ENCODE assay signal across 8 cellular contexts in genomic region chr15:85730001-85730820, GRCh38.
A peak's percentile ranks its signal among the peaks of the same experiment; 100 is the strongest.
DNase-seq lines count a peak whose midpoint lies in the region; ATAC-seq and TF ChIP-seq lines count a peak whose summit lies in the region.

No MANE protein-coding gene starts in this region.

- H3K4me3 Mint-ChIP-seq in Caco-2 (ENCODE audit: unreplicated experiment): no peak overlapping the region

- H3K4me1 ChIP-seq in Caco-2 (peaks cover 12% of the 10 kb centered on the region; the same call in 1 of the 2 replicates), PC-3 (ENCODE audit: insufficient read depth, low read length) (no peaks in the 10 kb centered on the region)

- no peaks in the 10 kb centered on the region for H3K27me3 ChIP-seq in Caco-2 (replicated peaks; ENCODE audit: control insufficient read depth, insufficient read depth, low read length)
- H3K27me3 ChIP-seq in PC-3 (ENCODE audit: low read length): no peaks in the 10 kb centered on the region

- no peaks in the 10 kb centered on the region for H4K20me1 ChIP-seq in PC-3 (ENCODE audit: low read length)

- H3K9me3 ChIP-seq in Caco-2: 0 out of 2 replicates have a peak, but pooled peaks cover 4% of the 10 kb centered on the region
- peaks cover 9% of the 10 kb centered on the region; the same call in 1 of the 2 replicates for H3K9me3 ChIP-seq in PC-3 (ENCODE audit: low read length)

- H3K9me3 Mint-ChIP-seq in Caco-2 (ENCODE audit: unreplicated experiment): peaks cover 29% of the 10 kb centered on the region

- BruUV-seq in Caco-2 (replicated peaks; lab: Mats Ljungman, UMichigan): no TSS peak
- BruUV-seq in PC-3 (replicated peaks; lab: Mats Ljungman, UMichigan): no TSS peak

- intact Hi-C loops in Caco-2 (cut with micrococcal nuclease; ENCODE audit: unreplicated experiment) (loop anchor here (1.0 to 2.0 kb wide), 4 partner anchors 21 to 110 kb away; no protein-coding TSS in a partner anchor), PC-3 (cut with micrococcal nuclease) (loop anchor here (1.0 to 2.0 kb wide), 2 partner anchors 101 to 110 kb away; no protein-coding TSS in a partner anchor)

- DNase-seq in Caco-2 (peak in 1 of 2 experiments; percentile 57), PC-3 (peak; percentile 80), astrocyte of the cerebellum (ENCODE audit: low read depth) (peak; percentile 65), hepatic stellate cell (ENCODE audit: low spot score) (peak; percentile 57), smooth muscle cell of the brain vasculature (ENCODE audit: low read depth, low spot score) (peak; percentile 45)
- DNase-seq in Jurkat, Clone E6-1 (ENCODE audit: low read depth, low spot score): peak; percentile 65
- DNase-seq in activated effector memory CD4-positive, alpha-beta T cell treated with anti-CD3 and anti-CD28 coated beads, Interleukin-2, amount 50 U/mL, for 16 hours: no peak

- H3K27ac Mint-ChIP-seq in Caco-2 (ENCODE audit: unreplicated experiment): no peak overlapping the region

- POLR2A ChIA-PET in Caco-2 (lab: Charles Lee) (no interaction called here), PC-3 (lab: Charles Lee; ENCODE audit: unreplicated experiment) (no interaction called here)

- no peak overlapping the region for H2AFZ ChIP-seq in PC-3 (ENCODE audit: low read length)

- H3K36me3 Mint-ChIP-seq in Caco-2 (ENCODE audit: insufficient read depth, unreplicated experiment): peaks cover 77% of the 10 kb centered on the region

- no peaks in the 10 kb centered on the region for H3K9me2 ChIP-seq in PC-3 (replicated peaks; ENCODE audit: low read length)

- no peak overlapping the region for H3K4me2 ChIP-seq in PC-3 (ENCODE audit: low read length)

- no peak overlapping the region for H3K27ac ChIP-seq in PC-3 (ENCODE audit: low read length)

- in situ Hi-C loops in astrocyte of the cerebellum (cut with HindIII; ENCODE audit: low sequenced_read_pairs): no loop called here

- ATAC-seq in GM19463 (IDR thresholded peaks at IDR 0.05; ENCODE audit: unreplicated experiment): peak; percentile 81
- peak; percentile 64 for ATAC-seq in PC-3

- peaks cover 14% of the 10 kb centered on the region for H3K4me1 Mint-ChIP-seq in Caco-2 (ENCODE audit: low read depth, unreplicated experiment)

- no peaks in the 10 kb centered on the region for H3K27me3 Mint-ChIP-seq in Caco-2 (ENCODE audit: insufficient read depth, unreplicated experiment)

- no peaks in the 10 kb centered on the region for H3F3A ChIP-seq in PC-3 (ENCODE audit: low read length, unreplicated experiment)

- CTCF ChIA-PET in Caco-2 (lab: Charles Lee): interaction anchor here (1.0 kb wide), 1 partner anchor 110 kb away, joined by 10 read pairs; no protein-coding TSS in a partner anchor
- CTCF ChIA-PET in PC-3 (lab: Charles Lee): interaction anchor here (0.6 kb wide), 1 partner anchor 255 kb away, joined by 3 read pairs; no protein-coding TSS in a partner anchor

- no peaks in the 10 kb centered on the region for H3K79me2 ChIP-seq in PC-3 (ENCODE audit: low read length)

- H3K4me3 ChIP-seq in Caco-2 (ENCODE audit: low read depth, low read length) (no peak overlapping the region), PC-3 (ENCODE audit: low read length) (no peak overlapping the region), astrocyte of the cerebellum (ENCODE audit: low read depth, low read length) (no peak overlapping the region)
- no peak overlapping the region for H3K4me3 ChIP-seq in Jurkat, Clone E6-1 (ENCODE audit: low read length)

- H3K36me3 ChIP-seq in Caco-2 (ENCODE audit: control insufficient read depth, insufficient read depth, low read length): peaks cover 2% of the 10 kb centered on the region
- peaks cover 40% of the 10 kb centered on the region for H3K36me3 ChIP-seq in PC-3 (ENCODE audit: low read depth, low read length)

- TF ChIP-seq CTCF in Caco-2 (IDR thresholded peaks at IDR 0.05; ENCODE audit: insufficient read depth in 1 of 2, low read depth in 1 of 2, low read length in 1 of 2, severe bottlenecking in 1 of 2, unreplicated experiment in 1 of 2): peak; percentile 53 to 65
- TF ChIP-seq CTCF in PC-3 (conservative IDR thresholded peaks at IDR 0.05; ENCODE audit: low read depth, low read length): peak; percentile 76
- peak; percentile 61 for TF ChIP-seq CTCF in astrocyte of the cerebellum (IDR thresholded peaks at IDR 0.05; ENCODE audit: low read depth, low read length, missing control alignments)

- no peak overlapping the region for H3K9ac ChIP-seq in PC-3 (ENCODE audit: low read length)
